8 cellular contexts compared by ENCODE assay signal in genomic region chr7:140672382-140673062, GRCh38. TPM values are rescaled to one million over a fixed set of nuclear protein-coding genes. Genes with fewer than 3 reads are reported as not detected.
DNase-seq lines count a peak whose midpoint lies in the region; ATAC-seq and TF ChIP-seq lines count a peak whose summit lies in the region.

ADCK2 (plus strand) TSS chr7:140672945; CDS start chr7:140673331, 386 bp downstream.

- ATAC-seq in HG02938 (IDR thresholded peaks at IDR 0.05; ENCODE audit: unreplicated experiment) (peak; percentile 44), esophagus mucosa (peak; percentile 65)
- peak; percentile 68 to 70 for ATAC-seq in naive thymus-derived CD8-positive, alpha-beta T cell

- H3K4me1 Mint-ChIP-seq in naive thymus-derived CD8-positive, alpha-beta T cell = peaks cover 7 to 46% (median 37%) of the 10 kb centered on the region in 4 donors

- H3K4me3 Mint-ChIP-seq in naive thymus-derived CD8-positive, alpha-beta T cell = peak within 1 kb of the TSS; percentile 86 to 94 (median 90)

- no peaks in the 10 kb centered on the region for H3K9me3 Mint-ChIP-seq in naive thymus-derived CD8-positive, alpha-beta T cell

- in situ Hi-C loops in GM13977 (cut with MboI; ENCODE audit: low pct_unique_long_range_greater_than_20kb, low sequenced_read_pairs, unreplicated experiment) = no loop called here

- H3K36me3 Mint-ChIP-seq in naive thymus-derived CD8-positive, alpha-beta T cell = peaks cover 0 to 12% (median 0%) of the 10 kb centered on the region in 3 donors

- POLR2A ChIA-PET in naive thymus-derived CD8-positive, alpha-beta T cell (lab: Charles Lee) = interaction anchor here (0.8 to 2.8 kb wide), 12 partner anchors 12 to 342 kb away, joined by 3 to 14 read pairs (median 4); partner anchors contain the start of genes BRAF, MRPS33 and NDUFB2

- H3K27ac Mint-ChIP-seq in naive thymus-derived CD8-positive, alpha-beta T cell = peak within 1 kb of the TSS; percentile 81 to 97 (median 93)

- H3K27ac ChIP-seq in 22Rv1 = peak within 1 kb of the TSS; percentile 91

- TF ChIP-seq CTCF in 22Rv1 (IDR thresholded peaks at IDR 0.05) (no peak), GM13977 (IDR thresholded peaks at IDR 0.05; ENCODE audit: extremely low read depth, insufficient read depth, missing control alignments) (no peak)

- DNase-seq in GM13977 (ENCODE audit: low spot score) = peak; percentile 95
- DNase-seq in NCI-H345 treated with DMSO at 0.1 percent for 48 hours (lab: John Stamatoyannopoulos, UW; ENCODE audit: unreplicated experiment) = peak; percentile 30
- peak; percentile 80 for DNase-seq in activated CD8-positive, alpha-beta memory T cell treated with anti-CD3 and anti-CD28 coated beads, Interleukin-2, amount 50 U/mL, for 48 hours
- peak in 5 of 10 donors; percentile 36 to 71 (median 64) for DNase-seq in naive thymus-derived CD8-positive, alpha-beta T cell
- DNase-seq in stimulated activated naive CD4-positive, alpha-beta T cell (lab: John Stamatoyannopoulos, UW) = peak in 5 of 6 experiments; percentile 38 to 83 (median 57)

- H3K27me3 Mint-ChIP-seq in naive thymus-derived CD8-positive, alpha-beta T cell = no peaks in the 10 kb centered on the region

RNA-seq across cellular contexts. Expression of gene ADCK2, which starts in this region (rescaled TPM):
- 20.2 TPM for total RNA-seq in esophagus mucosa
- 10 to 100 TPM; 16.4 to 17.1 TPM for total RNA-seq in naive thymus-derived CD8-positive, alpha-beta T cell
- polyA plus RNA-seq in naive thymus-derived CD8-positive, alpha-beta T cell = 10 to 100 TPM; 25.2 to 28.5 (median 27.4) TPM
